15 cellular contexts compared by ENCODE assay signal in the genomic region with DNA sequence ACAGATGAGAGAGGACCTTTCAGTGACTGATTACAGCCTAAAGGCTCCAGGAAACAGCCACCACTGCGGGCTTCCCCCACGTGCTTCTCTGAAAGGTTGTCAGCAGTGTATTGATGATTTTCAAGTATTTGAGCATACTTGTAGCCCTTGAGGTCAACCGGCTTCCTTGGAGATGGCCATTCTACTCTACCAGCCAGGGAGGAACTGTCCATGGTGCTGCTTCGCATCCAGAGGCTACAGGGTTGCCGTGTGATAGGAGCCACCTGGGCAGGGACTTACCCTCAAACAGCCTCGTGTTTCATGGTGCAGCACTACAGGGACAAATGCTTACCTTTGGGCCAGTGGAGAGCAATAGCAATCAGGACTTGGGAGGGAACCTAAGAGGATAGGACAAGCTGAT.
DNase-seq lines count a peak whose midpoint lies in the region; ATAC-seq, FAIRE-seq and TF ChIP-seq lines count a peak whose summit lies in the region.
"Had no signal": no experiment of that assay in that cellular context is flagged by ENCODE, and none has a peak within 500 bp of the region (broad histone marks: within the 10 kb centered on the region; RNA-seq: fewer than 3 reads in every experiment).

No MANE protein-coding gene starts in this region.

- TF ChIP-seq CTCF in bronchial epithelial cell (IDR thresholded peaks at IDR 0.05; ENCODE audit: insufficient read depth, low read length, severe bottlenecking) (no peak), progenitor cell of endocrine pancreas (IDR thresholded peaks at IDR 0.05; ENCODE audit: unreplicated experiment) (no peak)

- no peaks in the 10 kb centered on the region for H3K36me3 ChIP-seq in bronchial epithelial cell (ENCODE audit: control insufficient read depth, insufficient read depth, low read length)
- H3K36me3 ChIP-seq: gastroesophageal sphincter had no signal

- H3K36me3 Mint-ChIP-seq in activated CD4-positive, alpha-beta T cell treated with anti-CD3 and anti-CD28 coated beads, Interleukin-2, amount 10 ng/mL, durations not matched to agents 7 days and 5 days (ENCODE audit: low read depth), result no peaks in the 10 kb centered on the region
- no peaks in the 10 kb centered on the region for H3K36me3 Mint-ChIP-seq in progenitor cell of endocrine pancreas (ENCODE audit: insufficient read depth)
- H3K36me3 Mint-ChIP-seq: CD4-positive, CD25-positive, alpha-beta regulatory T cell had no signal

- peaks cover 9% of the 10 kb centered on the region for H3K9me3 Mint-ChIP-seq in activated CD4-positive, alpha-beta T cell treated with anti-CD3 and anti-CD28 coated beads, Interleukin-2, amount 10 ng/mL, durations not matched to agents 7 days and 5 days
- peaks cover 3% of the 10 kb centered on the region for H3K9me3 Mint-ChIP-seq in progenitor cell of endocrine pancreas (ENCODE audit: low read depth)

- no peaks in the 10 kb centered on the region for H3K27me3 Mint-ChIP-seq in activated CD4-positive, alpha-beta T cell treated with anti-CD3 and anti-CD28 coated beads, Interleukin-2, amount 10 ng/mL, durations not matched to agents 7 days and 5 days
- H3K27me3 Mint-ChIP-seq in progenitor cell of endocrine pancreas, result peaks cover 10% of the 10 kb centered on the region
- H3K27me3 Mint-ChIP-seq: CD4-positive, CD25-positive, alpha-beta regulatory T cell had no signal

- H3K4me1 Mint-ChIP-seq in activated CD4-positive, alpha-beta T cell treated with anti-CD3 and anti-CD28 coated beads, Interleukin-2, amount 10 ng/mL, durations not matched to agents 7 days and 5 days, result no peaks in the 10 kb centered on the region
- no peaks in the 10 kb centered on the region for H3K4me1 Mint-ChIP-seq in progenitor cell of endocrine pancreas (ENCODE audit: low read depth)
- H3K4me1 Mint-ChIP-seq: CD4-positive, CD25-positive, alpha-beta regulatory T cell had no signal

- H3K27me3 ChIP-seq in bronchial epithelial cell (ENCODE audit: control insufficient read depth, insufficient read depth, low read length), result no peaks in the 10 kb centered on the region
- H3K27me3 ChIP-seq: gastroesophageal sphincter had no signal

- TF ChIP-seq POLR2A in H54 (IDR thresholded peaks at IDR 0.05; ENCODE audit: low read depth, low read length), result no peak

- H3K4me3 ChIP-seq in bronchial epithelial cell (ENCODE audit: low read depth, low read length), result no peak overlapping the region
- H3K4me3 ChIP-seq: gastroesophageal sphincter had no signal

- POLR2A ChIA-PET in activated CD4-positive, alpha-beta T cell treated with anti-CD3 and anti-CD28 coated beads, Interleukin-2, amount 10 ng/mL, durations not matched to agents 7 days and 5 days (lab: Charles Lee), result no interaction called here

- no peak overlapping the region for H3K4me3 Mint-ChIP-seq in activated CD4-positive, alpha-beta T cell treated with anti-CD3 and anti-CD28 coated beads, Interleukin-2, amount 10 ng/mL, durations not matched to agents 7 days and 5 days
- no peak overlapping the region for H3K4me3 Mint-ChIP-seq in progenitor cell of endocrine pancreas (ENCODE audit: low read depth)
- H3K4me3 Mint-ChIP-seq: CD4-positive, CD25-positive, alpha-beta regulatory T cell had no signal

- peak; percentile 75 for FAIRE-seq in bronchial epithelial cell (lab: Jason Lieb, UNC)
- no peak for FAIRE-seq in H54 (lab: Jason Lieb, UNC)
- FAIRE-seq: colon had no signal

- H3K27ac Mint-ChIP-seq in activated CD4-positive, alpha-beta T cell treated with anti-CD3 and anti-CD28 coated beads, Interleukin-2, amount 10 ng/mL, durations not matched to agents 7 days and 5 days, result no peak overlapping the region
- no peak overlapping the region for H3K27ac Mint-ChIP-seq in progenitor cell of endocrine pancreas
- H3K27ac Mint-ChIP-seq: CD4-positive, CD25-positive, alpha-beta regulatory T cell had no signal

- CTCF ChIA-PET in activated CD4-positive, alpha-beta T cell treated with anti-CD3 and anti-CD28 coated beads, Interleukin-2, amount 10 ng/mL, durations not matched to agents 7 days and 5 days (lab: Charles Lee), result no interaction called here

- DNase-seq in activated CD4-positive, alpha-beta T cell treated with anti-CD3 and anti-CD28 coated beads, Interleukin-2, amount 10 ng/mL, durations not matched to agents 7 days and 5 days, result peak; percentile 11
- DNase-seq in activated CD4-positive, alpha-beta T cell treated with anti-CD3 and anti-CD28 coated beads for 4 hours, result no peak
- DNase-seq in NAMALWA (ENCODE audit: low spot score), result peak; percentile 12
- DNase-seq in bronchial epithelial cell (ENCODE audit: low read depth), result no peak
- peak; percentile 66 for DNase-seq in progenitor cell of endocrine pancreas (ENCODE audit: low spot score, unreplicated experiment)
- DNase-seq in NCI-H146 (lab: John Stamatoyannopoulos, UW), result no peak
- DNase-seq in H54 (ENCODE audit: insufficient read length, low spot score), result no peak
- DNase-seq: aorta; CD4-positive, CD25-positive, alpha-beta regulatory T cell; EL; NCI-H2081; right cardiac atrium had no signal

- ATAC-seq in HG02852 (IDR thresholded peaks at IDR 0.05; ENCODE audit: unreplicated experiment), result no peak
- ATAC-seq: gastroesophageal sphincter, right cardiac atrium had no signal

Comparison
In these comparisons a context has a peak if more than half of its experiments do, and no peak if none do; other contexts are left out.
1. DNase-seq: peak in activated CD4-positive, alpha-beta T cell treated with anti-CD3 and anti-CD28 coated beads, Interleukin-2, amount 10 ng/mL, durations not matched to agents 7 days and 5 days (single experiment), NAMALWA (single experiment) and progenitor cell of endocrine pancreas (single experiment); none in activated CD4-positive, alpha-beta T cell treated with anti-CD3 and anti-CD28 coated beads for 4 hours (0 of 2), bronchial epithelial cell (single experiment), NCI-H146 (single experiment) and H54 (single experiment).